ENCODE assay signal across 8 cellular contexts in genomic region chr9:129495422-129496186, GRCh38.
DNase-seq lines count a peak whose midpoint lies in the region; ATAC-seq and TF ChIP-seq lines count a peak whose summit lies in the region.

No MANE protein-coding gene starts in this region.

- peaks cover 17% of the 10 kb centered on the region for H3K36me3 Mint-ChIP-seq in activated naive CD8-positive, alpha-beta T cell treated with anti-CD3 and anti-CD28 coated beads, Interleukin-2, amount 50 U/mL, for 24 hours (ENCODE audit: low read depth)

- peak overlapping the region; percentile 72 for H3K4me3 Mint-ChIP-seq in activated naive CD8-positive, alpha-beta T cell treated with anti-CD3 and anti-CD28 coated beads, Interleukin-2, amount 50 U/mL, for 24 hours

- intact Hi-C loops in Right ventricle myocardium inferior (cut with DNase I) = loop anchor here (1.0 to 2.0 kb wide), 5 partner anchors 35 to 357 kb away; no protein-coding TSS in a partner anchor

- DNase-seq in G401 (ENCODE audit: low spot score) = peak; percentile 95
- peak; percentile 29 for DNase-seq in NAMALWA (ENCODE audit: low spot score)
- DNase-seq in T follicular helper cell (ENCODE audit: low read depth) = peak; percentile 69
- peak; percentile 92 for DNase-seq in activated naive CD8-positive, alpha-beta T cell treated with anti-CD3 and anti-CD28 coated beads, Interleukin-2, amount 50 U/mL, for 24 hours
- peak; percentile 97 for DNase-seq in Right ventricle myocardium inferior (ENCODE audit: missing footprints)
- peak; percentile 95 for DNase-seq in omental fat pad (ENCODE audit: low spot score)
- peak; percentile 94 for DNase-seq in superior temporal gyrus (ENCODE audit: extremely low spot score)

- ATAC-seq in activated naive CD8-positive, alpha-beta T cell treated with anti-CD3 and anti-CD28 coated beads, Interleukin-2, amount 50 U/mL, for 24 hours = peak; percentile 84
- ATAC-seq in Right ventricle myocardium inferior = peak; percentile 89
- peak; percentile 73 for ATAC-seq in omental fat pad (ENCODE audit: low FRiP score)
- no peak for ATAC-seq in HG03342 (IDR thresholded peaks at IDR 0.05; ENCODE audit: unreplicated experiment)

- no peaks in the 10 kb centered on the region for H3K9me3 Mint-ChIP-seq in activated naive CD8-positive, alpha-beta T cell treated with anti-CD3 and anti-CD28 coated beads, Interleukin-2, amount 50 U/mL, for 24 hours

- peak overlapping the region; percentile 52 for H3K27ac Mint-ChIP-seq in activated naive CD8-positive, alpha-beta T cell treated with anti-CD3 and anti-CD28 coated beads, Interleukin-2, amount 50 U/mL, for 24 hours

- no peak for TF ChIP-seq CTCF in omental fat pad (IDR thresholded peaks at IDR 0.05)

- in situ Hi-C loops in G401 (cut with HindIII; ENCODE audit: low sequenced_read_pairs) = no loop called here

- H3K27me3 Mint-ChIP-seq in activated naive CD8-positive, alpha-beta T cell treated with anti-CD3 and anti-CD28 coated beads, Interleukin-2, amount 50 U/mL, for 24 hours = no peaks in the 10 kb centered on the region

- peaks cover 41% of the 10 kb centered on the region for H3K4me1 Mint-ChIP-seq in activated naive CD8-positive, alpha-beta T cell treated with anti-CD3 and anti-CD28 coated beads, Interleukin-2, amount 50 U/mL, for 24 hours

Comparison
In these comparisons a context has a peak if more than half of its experiments do, and no peak if none do; other contexts are left out.
1. DNase-seq: peak in every context shown above with its lines; median percentile 97 in Right ventricle myocardium inferior; 95 in G401; 95 in omental fat pad; 94 in superior temporal gyrus; 92 in activated naive CD8-positive, alpha-beta T cell treated with anti-CD3 and anti-CD28 coated beads, Interleukin-2, amount 50 U/mL, for 24 hours; 69 in T follicular helper cell; 29 in NAMALWA.